ENCODE assay signal across 10 cellular contexts in genomic region chr11:62378459-62379063, GRCh38. TPM values are rescaled to one million over a fixed set of nuclear protein-coding genes. Genes with fewer than 3 reads are reported as not detected.
A peak's percentile ranks its signal among the peaks of the same experiment; 100 is the strongest.
DNase-seq lines count a peak whose midpoint lies in the region; ATAC-seq and TF ChIP-seq lines count a peak whose summit lies in the region.
"Not testable (repeated sequence)": the region's sequence is repeated elsewhere in the genome, so short reads cannot be mapped to it uniquely, and the experiment has no call there.
"Had no signal": no experiment of that assay in that cellular context is flagged by ENCODE, and none has a peak within 500 bp of the region (broad histone marks: within the 10 kb centered on the region; RNA-seq: fewer than 3 reads in every experiment).

No MANE protein-coding gene starts in this region.

- H3K79me2 ChIP-seq in mammary epithelial cell (ENCODE audit: insufficient read depth, low read length): not testable (repeated sequence)

- H3K4me1 Mint-ChIP-seq in nephron: peaks cover 32% of the 10 kb centered on the region

- TF ChIP-seq CTCF in mammary epithelial cell (conservative IDR thresholded peaks at IDR 0.05 in 1 of 2, IDR thresholded peaks at IDR 0.05 in 1 of 2; ENCODE audit: extremely low read depth in 1 of 2, insufficient read depth in 1 of 2, low read depth in 1 of 2, low read length in 2 of 2): peak in 1 of 2 donors; percentile 36
- peak; percentile 37 to 57 (median 56) for TF ChIP-seq CTCF in nephron (IDR thresholded peaks at IDR 0.05; ENCODE audit: unreplicated experiment in 3 of 3)
- TF ChIP-seq CTCF in upper lobe of right lung (IDR thresholded peaks at IDR 0.05): peak; percentile 62

- not testable (repeated sequence) for H3K4me3 Mint-ChIP-seq in nephron

- CTCF ChIA-PET in mammary epithelial cell (lab: Charles Lee; ENCODE audit: low non-redundant PET): interaction anchor here (0.7 kb wide), 1 partner anchor 56 kb away, joined by 4 read pairs; no protein-coding TSS in a partner anchor

- not testable (repeated sequence) for H3K27me3 Mint-ChIP-seq in nephron (ENCODE audit: low read depth)

- H3K4me1 ChIP-seq in mammary epithelial cell (ENCODE audit: insufficient read depth, low read length); upper lobe of right lung: not testable (repeated sequence)

- DNase-seq in DMS53 treated with DMSO at 0.1 percent for 48 hours (lab: John Stamatoyannopoulos, UW; ENCODE audit: unreplicated experiment) (peak; percentile 47), LHCN-M2 (ENCODE audit: low read depth) (peak; percentile 50), NCI-H510A treated with DMSO at 0.1 percent for 48 hours (lab: John Stamatoyannopoulos, UW) (peak; percentile 51), SW480 (ENCODE audit: low spot score) (peak; percentile 50), mammary epithelial cell (peak; percentile 21), glomerular endothelial cell (ENCODE audit: extremely low read depth, low read depth, low spot score) (peak; percentile 31)
- DNase-seq in upper lobe of right lung: not testable (repeated sequence)

- intact Hi-C loops in mammary epithelial cell (cut with micrococcal nuclease): loop anchor here (1.0 to 5.0 kb wide), 4 partner anchors 38 to 207 kb away; no protein-coding TSS in a partner anchor
- intact Hi-C loops in upper lobe of right lung (cut with DNase I): not testable (repeated sequence)

- not testable (repeated sequence) for H3K27ac ChIP-seq in mammary epithelial cell (ENCODE audit: insufficient read depth, low read depth, low read length); upper lobe of right lung

- WGBS in mammary epithelial cell (ENCODE audit: low coverage, missing lambda C conversion rate): 0% methylated on average over 9 of the region's 9 CpGs

- not testable (repeated sequence) for H3K9me3 ChIP-seq in mammary epithelial cell (replicated peaks; ENCODE audit: insufficient read depth, low read length); upper lobe of right lung

- not testable (repeated sequence) for H3K4me3 ChIP-seq in mammary epithelial cell (replicated peaks in 1 of 3; ENCODE audit: insufficient read depth in 1 of 3, low read depth in 2 of 3, low read length in 3 of 3); upper lobe of right lung

- not testable (repeated sequence) for H3K9ac ChIP-seq in mammary epithelial cell (ENCODE audit: insufficient read depth, low read length)

- not testable (repeated sequence) for H3K36me3 Mint-ChIP-seq in nephron (ENCODE audit: low read depth)

- dilution Hi-C loops in mammary epithelial cell (cut with HindIII; ENCODE audit: low sequenced_read_pairs): loop anchor here (25.0 kb wide), 1 partner anchor 484 kb away; no protein-coding TSS in a partner anchor

- not testable (repeated sequence) for H3K27ac Mint-ChIP-seq in nephron

- not testable (repeated sequence) for H3K9me3 Mint-ChIP-seq in nephron

- H2AFZ ChIP-seq in mammary epithelial cell (ENCODE audit: low read depth, low read length): not testable (repeated sequence)

- not testable (repeated sequence) for H4K20me1 ChIP-seq in mammary epithelial cell (ENCODE audit: insufficient read depth, low read length)

- BruUV-seq in mammary epithelial cell (replicated peaks; lab: Mats Ljungman, UMichigan): not testable (repeated sequence)

- in situ Hi-C loops in mammary epithelial cell (cut with MboI; ENCODE audit: low sequenced_read_pairs in 2 of 2): loop anchor here (10.0 to 25.0 kb wide), 3 partner anchors 164 to 484 kb away; partner anchors contain the start of genes STX5 (in 1 of the 2), TEX54 (in 1 of the 2) and WDR74 (in 1 of the 2)

- not testable (repeated sequence) for H3K36me3 ChIP-seq in mammary epithelial cell (ENCODE audit: insufficient read depth, low read length); upper lobe of right lung

- not testable (repeated sequence) for H3K4me2 ChIP-seq in mammary epithelial cell (ENCODE audit: insufficient read depth, low read depth, low read length)

- ATAC-seq in upper lobe of right lung: not testable (repeated sequence)

- not testable (repeated sequence) for H3K27me3 ChIP-seq in mammary epithelial cell (ENCODE audit: insufficient read depth, low read length); upper lobe of right lung

RNA-seq across cellular contexts. Expression of gene SCGB1A1, which starts 40.3 kb away (rescaled TPM):
- total RNA-seq in LHCN-M2 (2014; rRNA removed) (not detected in 2 replicates), mammary epithelial cell (not detected), glomerular endothelial cell (not detected in 2 replicates), upper lobe of right lung (5.4 TPM)
- polyA plus RNA-seq in LHCN-M2 (2012): not detected
- not detected for polyA plus RNA-seq in mammary epithelial cell
- not detected for polyA minus RNA-seq in mammary epithelial cell
- total RNA-seq: activated CD8-positive, alpha-beta memory T cell treated with anti-CD3 and anti-CD28 coated beads for 36 hours; skeletal muscle tissue had no signal

RNA-seq across cellular contexts. Expression of gene ASRGL1, which starts 41.3 kb away (rescaled TPM):
- total RNA-seq in LHCN-M2 (2014; rRNA removed) (0.32 TPM in 1 of 2 replicates, not detected in the other), mammary epithelial cell (under 1 TPM in 1 of 2 donors, not detected in 1; 0.50 TPM), glomerular endothelial cell (7.8 and 41.4 TPM in 2 replicates), upper lobe of right lung (54.8 TPM)
- polyA plus RNA-seq in LHCN-M2 (2012): 0.94 TPM
- polyA plus RNA-seq in mammary epithelial cell: 0.32 TPM
- not detected for polyA minus RNA-seq in mammary epithelial cell
